Comparison of ENCODE assay signal across 1 cellular context in genomic region chr6:35776364-35777215, GRCh38.
TF ChIP-seq lines count a peak whose summit lies in the region.

CLPSL2 (plus strand) TSS chr6:35776598; CDS start chr6:35776619, 21 bp downstream.

TF ChIP-seq in HepG2, 621 proteins besides CTCF, POLR2A, EP300 and RAD21 (continued from another document and continues in another):
- TF ChIP-seq KAT2B (IDR thresholded peaks at IDR 0.05; ENCODE audit: borderline replicate concordance, low read depth, low read length) = no peak
- no peak; the same call in 1 of the 2 replicates for TF ChIP-seq NFKB2 (CRISPR knock-in tag; IDR thresholded peaks at IDR 0.05; ENCODE audit: borderline replicate concordance)
- TF ChIP-seq ZNF274 (CRISPR knock-in tag; IDR thresholded peaks at IDR 0.05) = peak; percentile 63; the same call in 1 of the 2 replicates
- no peak for TF ChIP-seq ZNF331 (CRISPR knock-in tag; IDR thresholded peaks at IDR 0.05)
- no peak for TF ChIP-seq NBN (conservative IDR thresholded peaks at IDR 0.05)
- no peak for TF ChIP-seq POGZ (CRISPR knock-in tag; IDR thresholded peaks at IDR 0.05)
- peak; percentile 38; the same call in 1 of the 2 replicates for TF ChIP-seq FOXC1 (CRISPR knock-in tag; IDR thresholded peaks at IDR 0.05; ENCODE audit: borderline replicate concordance)
- TF ChIP-seq ZHX2 (IDR thresholded peaks at IDR 0.05; ENCODE audit: low read depth) = no peak
- no peak for TF ChIP-seq ZHX2 (CRISPR knock-in tag; IDR thresholded peaks at IDR 0.05; ENCODE audit: borderline replicate concordance)
- 0 out of 2 replicates have a peak, but pooled peaks have one; percentile 26 for TF ChIP-seq ZNF136 (CRISPR knock-in tag; IDR thresholded peaks at IDR 0.05; ENCODE audit: low read depth)
- TF ChIP-seq CAMTA2 (CRISPR knock-in tag; IDR thresholded peaks at IDR 0.05; ENCODE audit: borderline replicate concordance) = no peak
- TF ChIP-seq GATAD2A (CRISPR knock-in tag; IDR thresholded peaks at IDR 0.05) = no peak
- no peak for TF ChIP-seq PREB (CRISPR knock-in tag; IDR thresholded peaks at IDR 0.05)
- 0 out of 2 replicates have a peak, but pooled peaks have one; percentile 54 for TF ChIP-seq ZNF709 (CRISPR knock-in tag; IDR thresholded peaks at IDR 0.05)
- TF ChIP-seq ATAD3A (CRISPR knock-in tag; IDR thresholded peaks at IDR 0.05) = no peak
- TF ChIP-seq ZNF232 (CRISPR knock-in tag; IDR thresholded peaks at IDR 0.05; ENCODE audit: borderline replicate concordance) = no peak
- no peak for TF ChIP-seq ADNP (CRISPR knock-in tag; IDR thresholded peaks at IDR 0.05)
- TF ChIP-seq ZNF619 (CRISPR knock-in tag; IDR thresholded peaks at IDR 0.05) = no peak
- no peak for TF ChIP-seq IRF1 (CRISPR knock-in tag; IDR thresholded peaks at IDR 0.05; ENCODE audit: low read depth)
- TF ChIP-seq ZSCAN22 (CRISPR knock-in tag; IDR thresholded peaks at IDR 0.05) = no peak
- no peak for TF ChIP-seq ZBTB3 (CRISPR knock-in tag; IDR thresholded peaks at IDR 0.05; ENCODE audit: borderline replicate concordance, low read depth)
- 0 out of 2 replicates have a peak, but pooled peaks have one; percentile 35 for TF ChIP-seq HES4 (CRISPR knock-in tag; IDR thresholded peaks at IDR 0.05; ENCODE audit: borderline replicate concordance)
- TF ChIP-seq ZBTB42 (CRISPR knock-in tag; IDR thresholded peaks at IDR 0.05) = no peak
- no peak for TF ChIP-seq RFX1 (IDR thresholded peaks at IDR 0.05)
- no peak for TF ChIP-seq FOXP1 (IDR thresholded peaks at IDR 0.05)
- TF ChIP-seq FOXP1 (CRISPR knock-in tag; IDR thresholded peaks at IDR 0.05) = no peak
- TF ChIP-seq ZNF180 (CRISPR knock-in tag; IDR thresholded peaks at IDR 0.05; ENCODE audit: borderline replicate concordance, low read depth) = no peak
- TF ChIP-seq PCBP2 (optimal IDR thresholded peaks at IDR 0.05; ENCODE audit: low read depth, low read length, poor library complexity, severe bottlenecking) = no peak
- TF ChIP-seq ZNF777 (CRISPR knock-in tag; IDR thresholded peaks at IDR 0.05) = peak; percentile 39; the same call in 1 of the 2 replicates
- no peak for TF ChIP-seq ZNF639 (CRISPR knock-in tag; conservative IDR thresholded peaks at IDR 0.05)
- no peak for TF ChIP-seq ZNF724P (CRISPR knock-in tag; IDR thresholded peaks at IDR 0.05; ENCODE audit: borderline replicate concordance)
- no peak for TF ChIP-seq NCOR1 (IDR thresholded peaks at IDR 0.05; ENCODE audit: borderline replicate concordance, low read length)
- TF ChIP-seq KDM2A (CRISPR knock-in tag; IDR thresholded peaks at IDR 0.05; ENCODE audit: borderline replicate concordance, low read depth) = 0 out of 2 replicates have a peak, but pooled peaks have one; percentile 16
- no peak for TF ChIP-seq ZNF260 (CRISPR knock-in tag; IDR thresholded peaks at IDR 0.05; ENCODE audit: borderline replicate concordance, low read depth)
- TF ChIP-seq HNF4A (CRISPR knock-in tag; IDR thresholded peaks at IDR 0.05) = no peak
- TF ChIP-seq ATF2 (CRISPR knock-in tag; IDR thresholded peaks at IDR 0.05) = no peak
- TF ChIP-seq MEF2D (CRISPR knock-in tag; IDR thresholded peaks at IDR 0.05) = no peak
- TF ChIP-seq ZNF652 (CRISPR knock-in tag; IDR thresholded peaks at IDR 0.05; ENCODE audit: borderline replicate concordance, low read depth) = no peak
- no peak for TF ChIP-seq ZNF644 (CRISPR knock-in tag; IDR thresholded peaks at IDR 0.05; ENCODE audit: low read depth)
- peak; percentile 37 for TF ChIP-seq RBM39 (IDR thresholded peaks at IDR 0.05; ENCODE audit: low read depth, low read length, poor library complexity, severe bottlenecking)
- TF ChIP-seq ZNF720 (CRISPR knock-in tag; IDR thresholded peaks at IDR 0.05) = no peak
- no peak for TF ChIP-seq TBX3 (IDR thresholded peaks at IDR 0.05; ENCODE audit: borderline replicate concordance)
- no peak for TF ChIP-seq ZNF562 (CRISPR knock-in tag; IDR thresholded peaks at IDR 0.05; ENCODE audit: borderline replicate concordance)
- TF ChIP-seq ARID3A (IDR thresholded peaks at IDR 0.05; ENCODE audit: low read depth, low read length) = no peak
- no peak for TF ChIP-seq ZSCAN9 (CRISPR knock-in tag; IDR thresholded peaks at IDR 0.05; ENCODE audit: borderline replicate concordance)
- TF ChIP-seq ZNF414 (CRISPR knock-in tag; IDR thresholded peaks at IDR 0.05) = no peak
- no peak for TF ChIP-seq DRAP1 (CRISPR knock-in tag; IDR thresholded peaks at IDR 0.05)
- no peak for TF ChIP-seq ZNF101 (CRISPR knock-in tag; IDR thresholded peaks at IDR 0.05; ENCODE audit: borderline replicate concordance, low read depth)
- TF ChIP-seq ZNF431 (CRISPR knock-in tag; IDR thresholded peaks at IDR 0.05; ENCODE audit: borderline replicate concordance, low read depth) = no peak
- no peak for TF ChIP-seq MLLT10 (CRISPR knock-in tag; IDR thresholded peaks at IDR 0.05)
- no peak for TF ChIP-seq CREB1 (IDR thresholded peaks at IDR 0.05)
- no peak for TF ChIP-seq CREB1 (CRISPR knock-in tag; IDR thresholded peaks at IDR 0.05)
- TF ChIP-seq THAP9 (CRISPR knock-in tag; IDR thresholded peaks at IDR 0.05; ENCODE audit: borderline replicate concordance) = no peak
- TF ChIP-seq KDM6A (CRISPR knock-in tag; IDR thresholded peaks at IDR 0.05; ENCODE audit: low read depth) = no peak
- TF ChIP-seq GPN1 (CRISPR knock-in tag; IDR thresholded peaks at IDR 0.05; ENCODE audit: borderline replicate concordance) = no peak
- no peak for TF ChIP-seq MED1 (CRISPR knock-in tag; IDR thresholded peaks at IDR 0.05)
